ENCODE assay signal across 1 cellular context in genomic region chr1:7300893-7301292, GRCh38.
A peak's percentile ranks its signal among the peaks of the same experiment; 100 is the strongest.
TF ChIP-seq lines count a peak whose summit lies in the region.

No MANE protein-coding gene starts in this region.

TF ChIP-seq in A549, 52 proteins besides CTCF, POLR2A, EP300 and RAD21 (continued from another document):
- no peak for TF ChIP-seq HMGXB4 (CRISPR knock-in tag; IDR thresholded peaks at IDR 0.05; ENCODE audit: borderline replicate concordance)
- TF ChIP-seq REST (IDR thresholded peaks at IDR 0.05) = no peak
- peak; percentile 72; the same call in 1 of the 2 replicates for TF ChIP-seq PBX3 (IDR thresholded peaks at IDR 0.05)
- TF ChIP-seq MAZ (IDR thresholded peaks at IDR 0.05; ENCODE audit: borderline replicate concordance, low read depth, low read length) = no peak
- no peak for TF ChIP-seq KDM5A (IDR thresholded peaks at IDR 0.05)
